13 cellular contexts compared by ENCODE assay signal in the genomic region with DNA sequence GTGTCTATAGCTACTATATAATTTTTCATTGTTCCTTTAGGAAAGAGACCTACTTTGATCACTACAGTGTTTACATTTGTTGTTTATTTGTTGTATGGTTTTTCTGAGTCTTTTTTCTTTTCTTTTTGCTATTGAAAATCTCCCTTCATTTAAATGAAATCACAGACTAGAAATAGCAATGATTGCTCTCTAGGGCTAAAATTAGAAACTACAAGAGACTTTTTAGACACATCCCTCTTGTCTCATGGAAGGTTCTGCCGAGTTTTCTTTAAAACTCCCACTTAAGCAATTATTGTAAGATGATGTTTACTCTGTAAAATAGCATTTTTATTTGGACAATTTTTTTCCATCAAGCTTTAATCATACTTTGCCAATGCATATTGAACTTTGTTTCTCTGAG.
DNase-seq lines count a peak whose midpoint lies in the region; ATAC-seq and TF ChIP-seq lines count a peak whose summit lies in the region.
"Had no signal": no experiment of that assay in that cellular context is flagged by ENCODE, and none has a peak within 500 bp of the region (broad histone marks: within the 10 kb centered on the region; RNA-seq: fewer than 3 reads in every experiment).

No MANE protein-coding gene starts in this region.

- H3K27me3 ChIP-seq in SJSA1 (replicated peaks) (no peaks in the 10 kb centered on the region), iPS-18a (ENCODE audit: control insufficient read depth, insufficient read depth, low read length) (peaks cover 17% of the 10 kb centered on the region), Karpas-422 (ENCODE audit: low read length) (no peaks in the 10 kb centered on the region)

- H3K27ac ChIP-seq in SJSA1 (peak overlapping the region; percentile 82), iPS-18a (ENCODE audit: low read length) (no peak overlapping the region), Karpas-422 (ENCODE audit: low read length) (no peak overlapping the region)
- H3K27ac ChIP-seq: dorsolateral prefrontal cortex, neutrophil had no signal

- no peaks in the 10 kb centered on the region for H3K9me3 ChIP-seq in SJSA1 (replicated peaks)
- no peaks in the 10 kb centered on the region for H3K9me3 ChIP-seq in iPS-18a (ENCODE audit: control insufficient read depth, low read depth, low read length)
- no peaks in the 10 kb centered on the region for H3K9me3 ChIP-seq in Karpas-422 (ENCODE audit: low read length)
- H3K9me3 ChIP-seq: neutrophil had no signal

- no peak for ATAC-seq in GM21526 (IDR thresholded peaks at IDR 0.05; ENCODE audit: low FRiP score, unreplicated experiment)

- H3K79me2 ChIP-seq in Karpas-422 (ENCODE audit: low read length), result no peaks in the 10 kb centered on the region

- H4K20me1 ChIP-seq in Karpas-422 (ENCODE audit: insufficient read depth, low read depth, low read length), result no peaks in the 10 kb centered on the region

- no peak overlapping the region for H2AFZ ChIP-seq in Karpas-422 (ENCODE audit: low read length)

- H3K36me3 ChIP-seq in SJSA1 (no peaks in the 10 kb centered on the region), iPS-18a (ENCODE audit: control insufficient read depth, low read depth, low read length) (no peaks in the 10 kb centered on the region), Karpas-422 (ENCODE audit: insufficient read depth, low read length) (no peaks in the 10 kb centered on the region)
- H3K36me3 ChIP-seq: neutrophil had no signal

- TF ChIP-seq CTCF in AG10803 (conservative IDR thresholded peaks at IDR 0.05; ENCODE audit: low read length) (no peak), retinal pigment epithelial cell (conservative IDR thresholded peaks at IDR 0.05; ENCODE audit: low read depth, low read length) (no peak)

- H3K9ac ChIP-seq in iPS-18a (ENCODE audit: low read length) (no peak overlapping the region), Karpas-422 (ENCODE audit: low read length) (no peak overlapping the region)

- H3K4me2 ChIP-seq in Karpas-422 (ENCODE audit: low read depth, low read length, poor library complexity, severe bottlenecking), result no peak overlapping the region

- DNase-seq in AG10803 (ENCODE audit: low read depth), result no peak
- peak in 1 of 2 experiments; percentile 46 for DNase-seq in SJSA1 (ENCODE audit: low read depth in 1 of 2, low spot score in 2 of 2)
- DNase-seq in retinal pigment epithelial cell (ENCODE audit: low read depth), result no peak
- DNase-seq in activated gamma-delta T cell (lab: John Stamatoyannopoulos, UW), result no peak
- no peak for DNase-seq in Karpas-422
- no peak for DNase-seq in NCI-H2081 treated with DMSO at 0.1 percent for 48 hours (lab: John Stamatoyannopoulos, UW)
- DNase-seq: activated B cell treated with CpG ODN at 0.5 μM for 24 hours; activated naive CD8-positive, alpha-beta T cell treated with anti-CD3 and anti-CD28 coated beads, Interleukin-2, amount 10 ng/mL, durations not matched to agents 7 days and 5 days; DMS79; dorsolateral prefrontal cortex had no signal

- no peaks in the 10 kb centered on the region for H3K9me2 ChIP-seq in Karpas-422 (replicated peaks; ENCODE audit: insufficient read depth, low read length)

- H3K4me1 ChIP-seq in SJSA1 (replicated peaks) (peaks cover 57% of the 10 kb centered on the region), iPS-18a (ENCODE audit: control insufficient read depth, low read depth, low read length) (peaks cover 27% of the 10 kb centered on the region), Karpas-422 (ENCODE audit: low read length) (no peaks in the 10 kb centered on the region)

- H3K4me3 ChIP-seq in AG10803 (ENCODE audit: low read length) (peak overlapping the region; percentile 68), SJSA1 (peak overlapping the region; percentile 53), iPS-18a (ENCODE audit: low read length) (peak overlapping the region; percentile 77), retinal pigment epithelial cell (ENCODE audit: low read length) (peak overlapping the region; percentile 84), Karpas-422 (ENCODE audit: low read length) (no peak overlapping the region)
